Comparison of ENCODE assay signal across 2 cellular contexts in genomic region chr19:11828957-11829876, GRCh38. TPM values are rescaled to one million over a fixed set of nuclear protein-coding genes. Genes with fewer than 3 reads are reported as not detected.
"Had no signal": no experiment of that assay in that cellular context is flagged by ENCODE, and none has a peak within 500 bp of the region (broad histone marks: within the 10 kb centered on the region; RNA-seq: fewer than 3 reads in every experiment).

No MANE protein-coding gene starts in this region.

RNA-seq across cellular contexts. Expression of gene ZNF439, which starts 19.3 kb away (rescaled TPM):
- total RNA-seq: NCI-H460 had no signal

RNA-seq across cellular contexts. Expression of gene ZNF491, which starts 30.9 kb away (rescaled TPM):
- total RNA-seq: NCI-H460, PC-9 had no signal

RNA-seq across cellular contexts. Expression of gene ZNF69, which starts 58.4 kb away (rescaled TPM):
- total RNA-seq: NCI-H460 had no signal
